In the genomic region with DNA sequence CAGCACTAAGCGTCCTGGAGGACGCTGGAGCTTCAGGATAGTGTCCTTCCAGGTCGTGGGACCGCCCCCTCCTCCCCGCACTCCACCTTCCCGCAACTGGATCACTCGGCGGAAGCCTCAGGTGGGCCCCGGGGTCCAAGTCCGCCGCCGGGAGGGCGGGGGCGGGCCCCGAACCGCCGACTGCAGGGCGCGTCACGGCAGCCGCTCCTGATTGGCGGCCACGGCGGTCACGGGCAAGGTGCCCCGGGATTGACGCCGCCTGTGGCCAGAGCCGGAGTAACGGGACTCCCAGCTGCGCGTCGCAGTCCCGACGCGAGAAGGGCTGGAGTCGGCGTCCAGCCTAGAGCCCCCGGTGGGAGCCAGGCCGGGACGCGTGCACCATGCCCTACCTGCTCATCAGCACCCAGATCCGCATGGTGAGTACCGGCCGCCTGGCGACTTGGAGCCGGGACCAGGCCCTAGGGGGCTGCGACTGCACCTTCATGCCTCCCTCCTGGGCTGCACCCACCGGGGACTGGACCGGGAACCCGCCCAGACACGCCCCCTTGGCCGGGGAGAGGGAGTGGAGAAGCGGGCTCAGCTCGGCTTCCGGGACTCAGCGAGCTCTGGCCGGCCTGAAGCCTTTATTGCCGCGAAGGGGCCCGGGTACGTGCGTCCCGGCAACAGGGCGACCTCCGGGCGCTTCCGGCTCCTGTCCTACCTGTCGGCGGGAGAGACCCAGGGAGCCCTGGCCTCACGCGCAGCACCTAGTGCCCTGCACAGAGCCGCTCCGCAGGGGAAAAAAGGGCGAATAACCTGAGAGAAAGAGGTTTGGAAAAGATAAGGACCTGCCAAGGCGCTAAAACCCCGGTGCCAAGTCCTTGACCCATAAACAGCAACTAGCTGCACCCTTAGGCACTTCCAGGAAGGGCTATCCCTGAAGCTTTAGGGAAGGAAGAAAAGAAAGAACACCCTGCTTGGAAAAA, we compare ENCODE assay signal across 1 cellular context.
TF ChIP-seq lines count a peak whose summit lies in the region.

A gene (plus strand): TSS at position 268 of the 965 bp plus-strand sequence. CDS start 113 bp downstream, at position 381.

TF ChIP-seq in K562, 482 proteins besides CTCF, POLR2A, EP300 and RAD21 (continued from another document and continues in another):
- TF ChIP-seq, protein P1, sequence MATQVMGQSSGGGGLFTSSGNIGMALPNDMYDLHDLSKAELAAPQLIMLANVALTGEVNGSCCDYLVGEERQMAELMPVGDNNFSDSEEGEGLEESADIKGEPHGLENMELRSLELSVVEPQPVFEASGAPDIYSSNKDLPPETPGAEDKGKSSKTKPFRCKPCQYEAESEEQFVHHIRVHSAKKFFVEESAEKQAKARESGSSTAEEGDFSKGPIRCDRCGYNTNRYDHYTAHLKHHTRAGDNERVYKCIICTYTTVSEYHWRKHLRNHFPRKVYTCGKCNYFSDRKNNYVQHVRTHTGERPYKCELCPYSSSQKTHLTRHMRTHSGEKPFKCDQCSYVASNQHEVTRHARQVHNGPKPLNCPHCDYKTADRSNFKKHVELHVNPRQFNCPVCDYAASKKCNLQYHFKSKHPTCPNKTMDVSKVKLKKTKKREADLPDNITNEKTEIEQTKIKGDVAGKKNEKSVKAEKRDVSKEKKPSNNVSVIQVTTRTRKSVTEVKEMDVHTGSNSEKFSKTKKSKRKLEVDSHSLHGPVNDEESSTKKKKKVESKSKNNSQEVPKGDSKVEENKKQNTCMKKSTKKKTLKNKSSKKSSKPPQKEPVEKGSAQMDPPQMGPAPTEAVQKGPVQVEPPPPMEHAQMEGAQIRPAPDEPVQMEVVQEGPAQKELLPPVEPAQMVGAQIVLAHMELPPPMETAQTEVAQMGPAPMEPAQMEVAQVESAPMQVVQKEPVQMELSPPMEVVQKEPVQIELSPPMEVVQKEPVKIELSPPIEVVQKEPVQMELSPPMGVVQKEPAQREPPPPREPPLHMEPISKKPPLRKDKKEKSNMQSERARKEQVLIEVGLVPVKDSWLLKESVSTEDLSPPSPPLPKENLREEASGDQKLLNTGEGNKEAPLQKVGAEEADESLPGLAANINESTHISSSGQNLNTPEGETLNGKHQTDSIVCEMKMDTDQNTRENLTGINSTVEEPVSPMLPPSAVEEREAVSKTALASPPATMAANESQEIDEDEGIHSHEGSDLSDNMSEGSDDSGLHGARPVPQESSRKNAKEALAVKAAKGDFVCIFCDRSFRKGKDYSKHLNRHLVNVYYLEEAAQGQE (CRISPR knock-in tag; IDR thresholded peaks at IDR 0.05; ENCODE audit: low read depth), result peak; percentile 60
- TF ChIP-seq, protein P2, sequence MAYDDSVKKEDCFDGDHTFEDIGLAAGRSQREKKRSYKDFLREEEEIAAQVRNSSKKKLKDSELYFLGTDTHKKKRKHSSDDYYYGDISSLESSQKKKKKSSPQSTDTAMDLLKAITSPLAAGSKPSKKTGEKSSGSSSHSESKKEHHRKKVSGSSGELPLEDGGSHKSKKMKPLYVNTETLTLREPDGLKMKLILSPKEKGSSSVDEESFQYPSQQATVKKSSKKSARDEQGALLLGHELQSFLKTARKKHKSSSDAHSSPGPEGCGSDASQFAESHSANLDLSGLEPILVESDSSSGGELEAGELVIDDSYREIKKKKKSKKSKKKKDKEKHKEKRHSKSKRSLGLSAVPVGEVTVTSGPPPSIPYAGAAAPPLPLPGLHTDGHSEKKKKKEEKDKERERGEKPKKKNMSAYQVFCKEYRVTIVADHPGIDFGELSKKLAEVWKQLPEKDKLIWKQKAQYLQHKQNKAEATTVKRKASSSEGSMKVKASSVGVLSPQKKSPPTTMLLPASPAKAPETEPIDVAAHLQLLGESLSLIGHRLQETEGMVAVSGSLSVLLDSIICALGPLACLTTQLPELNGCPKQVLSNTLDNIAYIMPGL (CRISPR knock-in tag; IDR thresholded peaks at IDR 0.05), result no peak
- TF ChIP-seq ZNF707 (CRISPR knock-in tag; conservative IDR thresholded peaks at IDR 0.05) (no peak), PTRF (tag; IDR thresholded peaks at IDR 0.05) (no peak), SRF (CRISPR knock-in tag; IDR thresholded peaks at IDR 0.05) (no peak), DDX20 (tag; IDR thresholded peaks at IDR 0.05; ENCODE audit: low read depth) (no peak), RBM22 (IDR thresholded peaks at IDR 0.05; ENCODE audit: low read depth, low read length, poor library complexity, severe bottlenecking) (peak; percentile 11), TCFL5 (CRISPR knock-in tag; conservative IDR thresholded peaks at IDR 0.05) (no peak), STAT5B (CRISPR knock-in tag; IDR thresholded peaks at IDR 0.05) (no peak), SIN3B (IDR thresholded peaks at IDR 0.05; ENCODE audit: low read depth) (no peak), NCOR1 (IDR thresholded peaks at IDR 0.05) (no peak), BCL6 (CRISPR knock-in tag; IDR thresholded peaks at IDR 0.05) (no peak), CBX2 (IDR thresholded peaks at IDR 0.05; ENCODE audit: insufficient read depth, low read length, poor library complexity, severe bottlenecking) (no peak), KLF13 (tag; IDR thresholded peaks at IDR 0.05; ENCODE audit: borderline replicate concordance, low read depth) (peak; percentile 87), MXI1 (IDR thresholded peaks at IDR 0.05; ENCODE audit: low read depth, low read length) (no peak), FOXK1 (CRISPR knock-in tag; IDR thresholded peaks at IDR 0.05; ENCODE audit: borderline replicate concordance) (no peak), POU5F1 (IDR thresholded peaks at IDR 0.05; ENCODE audit: borderline replicate concordance, low read depth, low read length, partially characterized antibody) (no peak), KDM1A (IDR thresholded peaks at IDR 0.05) (no peak), RFX1 (IDR thresholded peaks at IDR 0.05) (no peak), POLR2G (IDR thresholded peaks at IDR 0.05; ENCODE audit: low read depth, low read length) (peak; percentile 88), TCF3 (CRISPR knock-in tag; IDR thresholded peaks at IDR 0.05) (no peak; the same call in 1 of the 2 replicates), KLF16 (IDR thresholded peaks at IDR 0.05) (no peak), TAF1 (IDR thresholded peaks at IDR 0.05; ENCODE audit: control insufficient read depth, extremely low read depth, insufficient read depth, low read length, severe bottlenecking) (peak; percentile 21), TOE1 (IDR thresholded peaks at IDR 0.05; ENCODE audit: borderline replicate concordance) (no peak; the same call in 1 of the 2 replicates), TOE1 (CRISPR knock-in tag; IDR thresholded peaks at IDR 0.05; ENCODE audit: borderline replicate concordance, low read depth) (0 out of 2 replicates have a peak, but pooled peaks have one; percentile 58), ZNF699 (CRISPR knock-in tag; IDR thresholded peaks at IDR 0.05; ENCODE audit: insufficient replicate concordance) (no peak), MEF2D (tag; conservative IDR thresholded peaks at IDR 0.05; ENCODE audit: low read depth) (no peak), TBP (optimal IDR thresholded peaks at IDR 0.05; ENCODE audit: low read depth, low read length) (peak; percentile 62), ZNF143 (CRISPR knock-in tag; IDR thresholded peaks at IDR 0.05) (no peak), GABPB1 (CRISPR knock-in tag; IDR thresholded peaks at IDR 0.05) (peak; percentile 73; the same call in 1 of the 2 replicates), COPS2 (conservative IDR thresholded peaks at IDR 0.05) (no peak), ZNF561 (CRISPR knock-in tag; conservative IDR thresholded peaks at IDR 0.05) (no peak), ZFPM2 (CRISPR knock-in tag; IDR thresholded peaks at IDR 0.05) (no peak), CCAR2 (IDR thresholded peaks at IDR 0.05; ENCODE audit: low read depth, low read length) (no peak), ZZZ3 (IDR thresholded peaks at IDR 0.05) (no peak), ZBTB1 (CRISPR knock-in tag; IDR thresholded peaks at IDR 0.05; ENCODE audit: borderline replicate concordance, low read depth) (peak; percentile 51; the same call in 1 of the 2 replicates), ZNF146 (CRISPR knock-in tag; IDR thresholded peaks at IDR 0.05; ENCODE audit: unreplicated experiment) (no peak), ZFX (CRISPR knock-in tag; IDR thresholded peaks at IDR 0.05) (peak; percentile 83), ETS2 (tag; IDR thresholded peaks at IDR 0.05; ENCODE audit: borderline replicate concordance, poor library complexity, severe bottlenecking) (no peak), RBM39 (optimal IDR thresholded peaks at IDR 0.05; ENCODE audit: low read depth, low read length) (no peak), ELF4 (CRISPR knock-in tag; IDR thresholded peaks at IDR 0.05) (no peak), ZNF766 (CRISPR knock-in tag; conservative IDR thresholded peaks at IDR 0.05) (no peak), ILF3 (IDR thresholded peaks at IDR 0.05; ENCODE audit: borderline replicate concordance) (no peak), NBN (IDR thresholded peaks at IDR 0.05; ENCODE audit: low read depth) (no peak)
- TF ChIP-seq, protein P3, sequence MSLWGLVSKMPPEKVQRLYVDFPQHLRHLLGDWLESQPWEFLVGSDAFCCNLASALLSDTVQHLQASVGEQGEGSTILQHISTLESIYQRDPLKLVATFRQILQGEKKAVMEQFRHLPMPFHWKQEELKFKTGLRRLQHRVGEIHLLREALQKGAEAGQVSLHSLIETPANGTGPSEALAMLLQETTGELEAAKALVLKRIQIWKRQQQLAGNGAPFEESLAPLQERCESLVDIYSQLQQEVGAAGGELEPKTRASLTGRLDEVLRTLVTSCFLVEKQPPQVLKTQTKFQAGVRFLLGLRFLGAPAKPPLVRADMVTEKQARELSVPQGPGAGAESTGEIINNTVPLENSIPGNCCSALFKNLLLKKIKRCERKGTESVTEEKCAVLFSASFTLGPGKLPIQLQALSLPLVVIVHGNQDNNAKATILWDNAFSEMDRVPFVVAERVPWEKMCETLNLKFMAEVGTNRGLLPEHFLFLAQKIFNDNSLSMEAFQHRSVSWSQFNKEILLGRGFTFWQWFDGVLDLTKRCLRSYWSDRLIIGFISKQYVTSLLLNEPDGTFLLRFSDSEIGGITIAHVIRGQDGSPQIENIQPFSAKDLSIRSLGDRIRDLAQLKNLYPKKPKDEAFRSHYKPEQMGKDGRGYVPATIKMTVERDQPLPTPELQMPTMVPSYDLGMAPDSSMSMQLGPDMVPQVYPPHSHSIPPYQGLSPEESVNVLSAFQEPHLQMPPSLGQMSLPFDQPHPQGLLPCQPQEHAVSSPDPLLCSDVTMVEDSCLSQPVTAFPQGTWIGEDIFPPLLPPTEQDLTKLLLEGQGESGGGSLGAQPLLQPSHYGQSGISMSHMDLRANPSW (CRISPR knock-in tag; IDR thresholded peaks at IDR 0.05), result no peak
- TF ChIP-seq, protein P4, sequence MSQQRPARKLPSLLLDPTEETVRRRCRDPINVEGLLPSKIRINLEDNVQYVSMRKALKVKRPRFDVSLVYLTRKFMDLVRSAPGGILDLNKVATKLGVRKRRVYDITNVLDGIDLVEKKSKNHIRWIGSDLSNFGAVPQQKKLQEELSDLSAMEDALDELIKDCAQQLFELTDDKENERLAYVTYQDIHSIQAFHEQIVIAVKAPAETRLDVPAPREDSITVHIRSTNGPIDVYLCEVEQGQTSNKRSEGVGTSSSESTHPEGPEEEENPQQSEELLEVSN (IDR thresholded peaks at IDR 0.05; ENCODE audit: borderline replicate concordance in 1 of 2, extremely low read depth in 1 of 2, insufficient read depth in 1 of 2, insufficient read length in 1 of 2, low read depth in 1 of 2, low read length in 1 of 2, poor library complexity in 1 of 2, severe bottlenecking in 1 of 2), result peak; percentile 94 to 95
- TF ChIP-seq, protein P5, sequence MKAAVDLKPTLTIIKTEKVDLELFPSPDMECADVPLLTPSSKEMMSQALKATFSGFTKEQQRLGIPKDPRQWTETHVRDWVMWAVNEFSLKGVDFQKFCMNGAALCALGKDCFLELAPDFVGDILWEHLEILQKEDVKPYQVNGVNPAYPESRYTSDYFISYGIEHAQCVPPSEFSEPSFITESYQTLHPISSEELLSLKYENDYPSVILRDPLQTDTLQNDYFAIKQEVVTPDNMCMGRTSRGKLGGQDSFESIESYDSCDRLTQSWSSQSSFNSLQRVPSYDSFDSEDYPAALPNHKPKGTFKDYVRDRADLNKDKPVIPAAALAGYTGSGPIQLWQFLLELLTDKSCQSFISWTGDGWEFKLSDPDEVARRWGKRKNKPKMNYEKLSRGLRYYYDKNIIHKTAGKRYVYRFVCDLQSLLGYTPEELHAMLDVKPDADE (conservative IDR thresholded peaks at IDR 0.05; ENCODE audit: control insufficient read depth, low read depth, low read length), result 0 out of 2 replicates have a peak, but pooled peaks have one; percentile 18
- TF ChIP-seq, protein P6, sequence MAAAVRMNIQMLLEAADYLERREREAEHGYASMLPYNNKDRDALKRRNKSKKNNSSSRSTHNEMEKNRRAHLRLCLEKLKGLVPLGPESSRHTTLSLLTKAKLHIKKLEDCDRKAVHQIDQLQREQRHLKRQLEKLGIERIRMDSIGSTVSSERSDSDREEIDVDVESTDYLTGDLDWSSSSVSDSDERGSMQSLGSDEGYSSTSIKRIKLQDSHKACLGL (CRISPR knock-in tag; IDR thresholded peaks at IDR 0.05; ENCODE audit: borderline replicate concordance, poor library complexity, severe bottlenecking), result no peak
- TF ChIP-seq, protein P7, sequence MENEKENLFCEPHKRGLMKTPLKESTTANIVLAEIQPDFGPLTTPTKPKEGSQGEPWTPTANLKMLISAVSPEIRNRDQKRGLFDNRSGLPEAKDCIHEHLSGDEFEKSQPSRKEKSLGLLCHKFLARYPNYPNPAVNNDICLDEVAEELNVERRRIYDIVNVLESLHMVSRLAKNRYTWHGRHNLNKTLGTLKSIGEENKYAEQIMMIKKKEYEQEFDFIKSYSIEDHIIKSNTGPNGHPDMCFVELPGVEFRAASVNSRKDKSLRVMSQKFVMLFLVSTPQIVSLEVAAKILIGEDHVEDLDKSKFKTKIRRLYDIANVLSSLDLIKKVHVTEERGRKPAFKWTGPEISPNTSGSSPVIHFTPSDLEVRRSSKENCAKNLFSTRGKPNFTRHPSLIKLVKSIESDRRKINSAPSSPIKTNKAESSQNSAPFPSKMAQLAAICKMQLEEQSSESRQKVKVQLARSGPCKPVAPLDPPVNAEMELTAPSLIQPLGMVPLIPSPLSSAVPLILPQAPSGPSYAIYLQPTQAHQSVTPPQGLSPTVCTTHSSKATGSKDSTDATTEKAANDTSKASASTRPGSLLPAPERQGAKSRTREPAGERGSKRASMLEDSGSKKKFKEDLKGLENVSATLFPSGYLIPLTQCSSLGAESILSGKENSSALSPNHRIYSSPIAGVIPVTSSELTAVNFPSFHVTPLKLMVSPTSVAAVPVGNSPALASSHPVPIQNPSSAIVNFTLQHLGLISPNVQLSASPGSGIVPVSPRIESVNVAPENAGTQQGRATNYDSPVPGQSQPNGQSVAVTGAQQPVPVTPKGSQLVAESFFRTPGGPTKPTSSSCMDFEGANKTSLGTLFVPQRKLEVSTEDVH (IDR thresholded peaks at IDR 0.05; ENCODE audit: low read depth, partially characterized antibody), result no peak
- TF ChIP-seq, protein P8, sequence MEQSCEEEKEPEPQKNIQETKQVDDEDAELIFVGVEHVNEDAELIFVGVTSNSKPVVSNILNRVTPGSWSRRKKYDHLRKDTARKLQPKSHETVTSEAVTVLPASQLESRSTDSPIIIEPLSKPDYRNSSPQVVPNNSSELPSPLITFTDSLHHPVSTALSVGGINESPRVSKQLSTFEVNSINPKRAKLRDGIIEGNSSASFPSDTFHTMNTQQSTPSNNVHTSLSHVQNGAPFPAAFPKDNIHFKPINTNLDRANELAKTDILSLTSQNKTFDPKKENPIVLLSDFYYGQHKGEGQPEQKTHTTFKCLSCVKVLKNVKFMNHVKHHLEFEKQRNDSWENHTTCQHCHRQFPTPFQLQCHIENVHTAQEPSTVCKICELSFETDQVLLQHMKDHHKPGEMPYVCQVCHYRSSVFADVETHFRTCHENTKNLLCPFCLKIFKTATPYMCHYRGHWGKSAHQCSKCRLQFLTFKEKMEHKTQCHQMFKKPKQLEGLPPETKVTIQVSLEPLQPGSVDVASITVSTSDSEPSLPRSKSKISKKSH (CRISPR knock-in tag; IDR thresholded peaks at IDR 0.05), result no peak
